In the genomic region with DNA sequence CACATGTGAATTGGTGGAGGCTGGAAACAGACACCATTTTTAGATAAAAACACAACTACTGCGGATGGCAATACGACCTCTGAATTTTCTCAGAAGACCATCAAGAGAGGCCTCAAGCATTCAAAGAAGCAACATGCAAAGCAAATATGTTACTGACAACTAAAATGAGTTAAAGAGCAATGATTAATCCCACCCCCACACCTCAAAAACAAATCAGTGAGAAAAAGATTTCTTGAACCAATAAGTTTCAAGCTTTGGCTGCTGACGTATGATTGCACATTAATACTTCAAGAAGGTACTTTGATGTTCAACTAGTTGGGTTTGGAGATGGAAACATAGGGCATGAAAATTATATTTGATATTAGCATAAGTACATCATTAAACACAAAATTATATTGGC, we compare ENCODE assay signal across 8 cellular contexts. TPM values are rescaled to one million over a fixed set of nuclear protein-coding genes. Genes with fewer than 3 reads are reported as not detected.
DNase-seq lines count a peak whose midpoint lies in the region; ATAC-seq, FAIRE-seq and TF ChIP-seq lines count a peak whose summit lies in the region.
"Had no signal": no experiment of that assay in that cellular context is flagged by ENCODE, and none has a peak within 500 bp of the region (broad histone marks: within the 10 kb centered on the region; RNA-seq: fewer than 3 reads in every experiment).

No MANE protein-coding gene starts in this region.

- H3K27me3 Mint-ChIP-seq in H9 (ENCODE audit: low read depth) = no peaks in the 10 kb centered on the region
- H3K27me3 Mint-ChIP-seq in T-helper 1 cell treated with Interleukin-12 subunit alpha and Interleukin-12 subunit beta and Interleukin-4 antibody, amounts not matched to agents 30 μg/mL and 1 μg/mL, for 36 hours (ENCODE audit: low read depth) = no peaks in the 10 kb centered on the region

- no peak for ATAC-seq in gastroesophageal sphincter
- ATAC-seq in GM18868 (IDR thresholded peaks at IDR 0.05; ENCODE audit: unreplicated experiment) = no peak

- H3K4me3 Mint-ChIP-seq in H9 = peak overlapping the region; percentile 98 to 99
- H3K4me3 Mint-ChIP-seq in T-helper 1 cell treated with Interleukin-12 subunit alpha and Interleukin-12 subunit beta and Interleukin-4 antibody, amounts not matched to agents 30 μg/mL and 1 μg/mL, for 36 hours = peak overlapping the region; percentile 96

- H3K27ac ChIP-seq in H9 (ENCODE audit: insufficient read length, low read depth, low read length) = no peak overlapping the region
- H3K27ac ChIP-seq in gastroesophageal sphincter = peak overlapping the region; percentile 80 to 91 (median 86)
- H3K27ac ChIP-seq in small intestine (ENCODE audit: low read depth in 1 of 2, low read length in 1 of 2) = no peak overlapping the region

- H3T11ph ChIP-seq in H9 (ENCODE audit: low read length) = no peak overlapping the region

- peaks cover 12 to 15% of the 10 kb centered on the region in 2 experiments for H3K4me1 Mint-ChIP-seq in H9
- H3K4me1 Mint-ChIP-seq in T-helper 1 cell treated with Interleukin-12 subunit alpha and Interleukin-12 subunit beta and Interleukin-4 antibody, amounts not matched to agents 30 μg/mL and 1 μg/mL, for 36 hours (ENCODE audit: low read depth) = peaks cover 33% of the 10 kb centered on the region

- peak overlapping the region; percentile 86 for H3K4me2 ChIP-seq in H9 (ENCODE audit: insufficient read depth, insufficient read length, low read length)

- H3K27ac Mint-ChIP-seq in H9 = no peak overlapping the region
- peak overlapping the region; percentile 98 for H3K27ac Mint-ChIP-seq in T-helper 1 cell treated with Interleukin-12 subunit alpha and Interleukin-12 subunit beta and Interleukin-4 antibody, amounts not matched to agents 30 μg/mL and 1 μg/mL, for 36 hours

- no peaks in the 10 kb centered on the region for H4K20me1 ChIP-seq in H9 (ENCODE audit: control insufficient read depth, insufficient read depth, insufficient read length)

- no peak overlapping the region for H3K56ac ChIP-seq in H9 (ENCODE audit: insufficient read length, low read depth, low read length)

- no peak overlapping the region for H4K8ac ChIP-seq in H9 (replicated peaks; ENCODE audit: insufficient read length, low read depth, low read length)

- no peak for TF ChIP-seq POLR2A in gastroesophageal sphincter (IDR thresholded peaks at IDR 0.05)
- no peak for TF ChIP-seq POLR2A in H54 (IDR thresholded peaks at IDR 0.05; ENCODE audit: low read depth, low read length)

- no CpG with 5 or more reads among the region's 3 CpGs for WGBS in H9 (ENCODE audit: extremely low coverage, insufficient read length, low lambda C conversion rate)
- WGBS in gastroesophageal sphincter (ENCODE audit: low coverage in 1 of 2), 2 donors = 29 to 54% methylated on average over 3 of the region's 3 CpGs
- 31 to 37% (median 35%) methylated on average over 3 of the region's 3 CpGs for WGBS in small intestine, 3 donors

- peak overlapping the region; percentile 66 to 98 for H3K4me3 ChIP-seq in gastroesophageal sphincter
- H3K4me3 ChIP-seq in small intestine (ENCODE audit: low read depth in 1 of 2, low read length in 2 of 2) = peak overlapping the region in 1 of 2 donors; percentile 89

- H2AK5ac ChIP-seq in H9 (ENCODE audit: insufficient read length, low read length) = no peak overlapping the region

- TF ChIP-seq EP300 in gastroesophageal sphincter (IDR thresholded peaks at IDR 0.05) = no peak

- H3K4me1 ChIP-seq in H9 (ENCODE audit: insufficient read depth, low read length) = no peaks in the 10 kb centered on the region
- H3K4me1 ChIP-seq in gastroesophageal sphincter = peaks cover 7 to 46% (median 7%) of the 10 kb centered on the region in 3 donors
- peaks cover 0 to 11% of the 10 kb centered on the region in 2 donors for H3K4me1 ChIP-seq in small intestine (ENCODE audit: control insufficient read depth in 2 of 2, insufficient read depth in 1 of 2, low read depth in 1 of 2, low read length in 1 of 2)

- no peak overlapping the region for H2BK5ac ChIP-seq in H9 (ENCODE audit: insufficient read length, low read length)

- no peak overlapping the region for H3K23ac ChIP-seq in H9 (ENCODE audit: insufficient read length, low read depth, low read length)

- H2BK12ac ChIP-seq in H9 (ENCODE audit: insufficient read length, low read depth, low read length) = no peak overlapping the region

- H3K36me3 Mint-ChIP-seq in H9 (ENCODE audit: insufficient read depth in 1 of 3, low read depth in 3 of 3) = peaks cover 0 to 8% (median 2%) of the 10 kb centered on the region in 3 experiments; a peak in 2 of 7 replicates
- H3K36me3 Mint-ChIP-seq in T-helper 1 cell treated with Interleukin-12 subunit alpha and Interleukin-12 subunit beta and Interleukin-4 antibody, amounts not matched to agents 30 μg/mL and 1 μg/mL, for 36 hours (ENCODE audit: low read depth) = peaks cover 10% of the 10 kb centered on the region

- H3K14ac ChIP-seq in H9 (ENCODE audit: insufficient read depth, low read length) = no peak overlapping the region

- no peak overlapping the region for H2AFZ ChIP-seq in H9 (ENCODE audit: low read length)

- no peak overlapping the region for H2BK20ac ChIP-seq in H9 (ENCODE audit: low read depth, low read length, poor library complexity, severe bottlenecking)

- H2BK120ac ChIP-seq in H9 (ENCODE audit: low read depth, low read length, poor library complexity, severe bottlenecking) = no peak overlapping the region

- no peak for TF ChIP-seq CTCF in H9 (conservative IDR thresholded peaks at IDR 0.05)
- no peak for TF ChIP-seq CTCF in gastroesophageal sphincter (IDR thresholded peaks at IDR 0.05)

- H3K79me2 ChIP-seq in H9 (ENCODE audit: insufficient read depth, low read length) = peaks cover 14% of the 10 kb centered on the region; the same call in 1 of the 2 replicates

- H4K91ac ChIP-seq in H9 (ENCODE audit: insufficient read length, low read depth, low read length) = no peak overlapping the region

- H3K27me3 ChIP-seq in H9 (ENCODE audit: insufficient read depth, low read length) = no peaks in the 10 kb centered on the region
- H3K27me3 ChIP-seq in gastroesophageal sphincter = no peaks in the 10 kb centered on the region
- no peaks in the 10 kb centered on the region for H3K27me3 ChIP-seq in small intestine (ENCODE audit: control insufficient read depth in 2 of 2, insufficient read depth in 2 of 2, low read length in 2 of 2)

- peaks cover 3% of the 10 kb centered on the region for H3K23me2 ChIP-seq in H9 (ENCODE audit: insufficient read length, low read depth, low read length, poor library complexity, severe bottlenecking)

- no peak for FAIRE-seq in small intestine (lab: Jason Lieb, UNC)
- no peak for FAIRE-seq in H54 (lab: Jason Lieb, UNC)

- no peaks in the 10 kb centered on the region for H3K79me1 ChIP-seq in H9 (ENCODE audit: insufficient read depth, low read depth, low read length, poor library complexity, severe bottlenecking)

- DNase-seq in H9 (no peak), small intestine (peak; percentile 1), H54 (ENCODE audit: insufficient read length, low spot score) (no peak), iPS-NIHi7 (ENCODE audit: extremely low spot score) (no peak)
- DNase-seq: NCI-H2171 had no signal

- no peak overlapping the region for H4K5ac ChIP-seq in H9 (ENCODE audit: insufficient read length, low read depth, low read length)

- H3K9ac ChIP-seq in H9 (ENCODE audit: extremely low read depth, insufficient read length, low read length) = peak overlapping the region; percentile 82

- H2BK15ac ChIP-seq in H9 (ENCODE audit: low read depth, low read length) = no peak overlapping the region

- H3K36me3 ChIP-seq in gastroesophageal sphincter (peaks cover 0 to 22% of the 10 kb centered on the region in 2 donors), small intestine (ENCODE audit: control insufficient read depth in 2 of 2, insufficient read depth in 2 of 2, low read length in 2 of 2) (peaks cover 0 to 4% of the 10 kb centered on the region in 2 donors)

- H3K9me3 ChIP-seq in H9 (ENCODE audit: control insufficient read depth, low read depth, low read length) (no peaks in the 10 kb centered on the region), gastroesophageal sphincter (no peaks in the 10 kb centered on the region), small intestine (ENCODE audit: control insufficient read depth, low read depth) (no peaks in the 10 kb centered on the region)

- H3K4ac ChIP-seq in H9 (ENCODE audit: low read depth, low read length) = no peak overlapping the region

- no peaks in the 10 kb centered on the region for H3K9me3 Mint-ChIP-seq in H9
- no peaks in the 10 kb centered on the region for H3K9me3 Mint-ChIP-seq in T-helper 1 cell treated with Interleukin-12 subunit alpha and Interleukin-12 subunit beta and Interleukin-4 antibody, amounts not matched to agents 30 μg/mL and 1 μg/mL, for 36 hours

- H3K18ac ChIP-seq in H9 (ENCODE audit: insufficient read length, low read depth, low read length) = no peak overlapping the region

RNA-seq across cellular contexts. Expression of gene MMUT, which starts 1.0 kb away (rescaled TPM):
- total RNA-seq in H9 (2021) (13.7 and 13.8 TPM in 2 replicates), gastroesophageal sphincter (10 to 100 TPM; 19.3 to 27.6 (median 23.6) TPM)
- polyA plus RNA-seq in small intestine = 10 to 100 TPM; 18.0 to 21.7 (median 20.8) TPM

RNA-seq across cellular contexts. Expression of gene CENPQ, which starts 1.1 kb away (rescaled TPM):
- total RNA-seq in H9 (2021) = 14.5 and 15.5 TPM in 2 replicates
- total RNA-seq in gastroesophageal sphincter = 1 to 10 TPM; 5.0 to 9.3 (median 5.6) TPM
- 1 to 10 TPM; 1.6 to 4.3 (median 1.8) TPM for polyA plus RNA-seq in small intestine

RNA-seq across cellular contexts. Expression of gene GLYATL3, which starts 37.7 kb away (rescaled TPM):
- total RNA-seq in H9 (2021) = not detected in 2 replicates
- not detected for total RNA-seq in gastroesophageal sphincter
- not detected for polyA plus RNA-seq in small intestine

Comparison
In these comparisons a context has a peak if more than half of its experiments do, and no peak if none do; other contexts are left out.
1. H3K27ac ChIP-seq: peak in gastroesophageal sphincter (4 of 4); none in H9 (single experiment) and small intestine (0 of 2).